ENCODE assay signal across 13 cellular contexts in the genomic region with DNA sequence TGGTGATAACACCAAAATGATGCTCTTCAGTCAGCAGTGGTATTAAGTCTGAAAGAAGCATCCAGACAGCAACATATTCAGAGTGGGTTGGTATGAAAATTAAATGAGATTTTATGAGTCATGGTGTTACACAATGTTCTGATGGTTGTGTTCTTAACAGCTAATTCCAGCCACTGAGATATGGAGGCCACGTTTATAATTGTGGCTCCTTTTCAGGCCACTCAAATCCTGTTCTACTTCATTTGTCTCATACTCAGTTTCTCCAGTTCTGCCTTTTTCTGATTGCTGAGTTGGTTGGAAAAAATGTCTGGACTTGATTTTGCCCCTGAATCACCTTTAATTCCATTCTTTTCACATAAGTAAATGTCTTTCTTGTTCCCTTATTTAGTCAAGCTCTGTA.
DNase-seq lines count a peak whose midpoint lies in the region; ATAC-seq and TF ChIP-seq lines count a peak whose summit lies in the region.
"Had no signal": no experiment of that assay in that cellular context is flagged by ENCODE, and none has a peak within 500 bp of the region (broad histone marks: within the 10 kb centered on the region; RNA-seq: fewer than 3 reads in every experiment).

No MANE protein-coding gene starts in this region.

- H3K9me3 ChIP-seq in PC-3 (ENCODE audit: low read length) = no peaks in the 10 kb centered on the region
- H3K9me3 ChIP-seq: BE2C had no signal

- H3K27me3 ChIP-seq in PC-3 (ENCODE audit: low read length) = no peaks in the 10 kb centered on the region
- H3K27me3 ChIP-seq: BE2C had no signal

- CTCF ChIA-PET in PC-3 (lab: Charles Lee) = no interaction called here

- no peaks in the 10 kb centered on the region for H3K4me1 ChIP-seq in PC-3 (ENCODE audit: insufficient read depth, low read length)
- H3K4me1 ChIP-seq: BE2C had no signal

- DNase-seq in AG09309 (ENCODE audit: low read depth) (peak; percentile 63), PC-3 (peak; percentile 8), epithelial cell of prostate (ENCODE audit: low read depth, low spot score) (peak; percentile 18), non-pigmented ciliary epithelial cell (ENCODE audit: low read depth) (peak; percentile 80), SKM-1 treated with dmso at 0.1 percent for 144 hours (lab: John Stamatoyannopoulos, UW; ENCODE audit: unreplicated experiment) (no peak), GM13976 (ENCODE audit: low spot score) (no peak), amygdala (lab: John Stamatoyannopoulos, UW) (no peak)
- DNase-seq: BE2C; NCI-H1105; NCI-H510A treated with DMSO at 0.1 percent for 48 hours; stimulated activated CD8-positive, alpha-beta memory T cell treated with anti-CD3 and anti-CD28 coated beads, Interleukin-4, amount 100 ng/mL, for 48 hours had no signal

- BruUV-seq in PC-3 (replicated peaks; lab: Mats Ljungman, UMichigan) = no TSS peak

- POLR2A ChIA-PET in PC-3 (lab: Charles Lee; ENCODE audit: unreplicated experiment) = no interaction called here

- H3K9ac ChIP-seq in PC-3 (ENCODE audit: low read length) = no peak overlapping the region

- H3K27ac ChIP-seq in PC-3 (ENCODE audit: low read length) (no peak overlapping the region), epithelial cell of prostate (no peak overlapping the region)
- H3K27ac ChIP-seq: VCaP had no signal

- no peaks in the 10 kb centered on the region for H3F3A ChIP-seq in PC-3 (ENCODE audit: low read length, unreplicated experiment)

- intact Hi-C loops in PC-3 (cut with micrococcal nuclease) = no loop called here

- TF ChIP-seq CTCF in AG09309 (IDR thresholded peaks at IDR 0.05; ENCODE audit: control insufficient read depth, insufficient read depth, low read depth, low read length, missing control alignments) (no peak), PC-3 (conservative IDR thresholded peaks at IDR 0.05; ENCODE audit: low read depth, low read length) (no peak), GM13976 (IDR thresholded peaks at IDR 0.05; ENCODE audit: borderline replicate concordance, control extremely low read depth, extremely low read depth, insufficient read depth, missing control alignments) (no peak)

- no peak overlapping the region for H2AFZ ChIP-seq in PC-3 (ENCODE audit: low read length)

- in situ Hi-C loops in GM13976 (cut with MboI; ENCODE audit: low sequenced_read_pairs, unreplicated experiment) = no loop called here

- no peaks in the 10 kb centered on the region for H3K36me3 ChIP-seq in PC-3 (ENCODE audit: low read depth, low read length)
- H3K36me3 ChIP-seq: BE2C had no signal

- H4K20me1 ChIP-seq in PC-3 (ENCODE audit: low read length) = no peaks in the 10 kb centered on the region

- ATAC-seq in PC-3 (no peak), HG03175 (IDR thresholded peaks at IDR 0.05; ENCODE audit: unreplicated experiment) (no peak)

- H3K9me2 ChIP-seq in PC-3 (replicated peaks; ENCODE audit: low read length) = no peaks in the 10 kb centered on the region

- no peak overlapping the region for H3K4me2 ChIP-seq in PC-3 (ENCODE audit: low read length)

- no peaks in the 10 kb centered on the region for H3K79me2 ChIP-seq in PC-3 (ENCODE audit: low read length)

- H3K4me3 ChIP-seq in AG09309 (ENCODE audit: control insufficient read depth, low read depth, low read length) (no peak overlapping the region), PC-3 (ENCODE audit: low read length) (no peak overlapping the region)

Comparison
In these comparisons a context has a peak if more than half of its experiments do, and no peak if none do; other contexts are left out.
1. DNase-seq: peak in AG09309 (single experiment), PC-3 (single experiment), epithelial cell of prostate (single experiment) and non-pigmented ciliary epithelial cell (single experiment); none in SKM-1 treated with dmso at 0.1 percent for 144 hours (single experiment), GM13976 (single experiment) and amygdala (0 of 56).